23 cellular contexts compared by ENCODE assay signal in genomic region chrX:150540965-150541364, GRCh38. TPM values are rescaled to one million over a fixed set of nuclear protein-coding genes. Genes with fewer than 3 reads are reported as not detected.
DNase-seq lines count a peak whose midpoint lies in the region; ATAC-seq, FAIRE-seq and TF ChIP-seq lines count a peak whose summit lies in the region.
"Had no signal": no experiment of that assay in that cellular context is flagged by ENCODE, and none has a peak within 500 bp of the region (broad histone marks: within the 10 kb centered on the region; RNA-seq: fewer than 3 reads in every experiment).

No MANE protein-coding gene starts in this region.

- peak; percentile 59 for FAIRE-seq in GM12891 (lab: Jason Lieb, UNC)
- FAIRE-seq: A549, GM12878, GM18507 had no signal

- DNase-seq in NCI-H1105 treated with DMSO at 0.1 percent for 48 hours (lab: John Stamatoyannopoulos, UW) (peak; percentile 2), NCI-H1105 (lab: John Stamatoyannopoulos, UW) (no peak), GM12891 (ENCODE audit: insufficient read length, low spot score) (no peak), mesenteric fat pad (ENCODE audit: low spot score) (peak; percentile 80), iPS-NIHi11 (ENCODE audit: low spot score) (no peak)
- DNase-seq: 8988T; ACHN; AML-193; BE2C; C1 segment of cervical spinal cord; Calu3; CD4-positive, alpha-beta memory T cell; COR-L47; DMS79; EL; GDM1; H9 had no signal

- no peak for ATAC-seq in HG02763 (IDR thresholded peaks at IDR 0.05; ENCODE audit: unreplicated experiment)
- ATAC-seq: A549, GM12878, GM23338, HCT116 had no signal

- no peak for TF ChIP-seq POLR2A in GM12891 (IDR thresholded peaks at IDR 0.05; ENCODE audit: low read depth, low read length)

TF ChIP-seq in GM12891, 5 proteins besides CTCF, POLR2A, EP300 and RAD21:
- no peak for TF ChIP-seq TAF1 (IDR thresholded peaks at IDR 0.05; ENCODE audit: low read depth, low read length)
- TF ChIP-seq POLR2AphosphoS5 (IDR thresholded peaks at IDR 0.05; ENCODE audit: low read depth, low read length) = no peak
- TF ChIP-seq POU2F2 (IDR thresholded peaks at IDR 0.05; ENCODE audit: low read depth, low read length) = no peak

RNA-seq across cellular contexts. Expression of gene MTM1, which starts 27.5 kb away (rescaled TPM):
- 2.5 TPM for polyA plus RNA-seq in GM12891 (2012; ENCODE audit: low read depth, missing spikeins)
- total RNA-seq in mesenteric fat pad = 15.7 TPM

Comparison
In these comparisons a context has a peak if more than half of its experiments do, and no peak if none do; other contexts are left out.
1. DNase-seq: peak in NCI-H1105 treated with DMSO at 0.1 percent for 48 hours (single experiment) and mesenteric fat pad (single experiment); none in NCI-H1105 (single experiment), GM12891 (single experiment) and iPS-NIHi11 (single experiment).